16 cellular contexts compared by ENCODE assay signal in genomic region chr9:134320195-134320885, GRCh38. TPM values are rescaled to one million over a fixed set of nuclear protein-coding genes. Genes with fewer than 3 reads are reported as not detected.
A peak's percentile ranks its signal among the peaks of the same experiment; 100 is the strongest.
DNase-seq lines count a peak whose midpoint lies in the region; TF ChIP-seq lines count a peak whose summit lies in the region.
"Had no signal": no experiment of that assay in that cellular context is flagged by ENCODE, and none has a peak within 500 bp of the region (broad histone marks: within the 10 kb centered on the region; RNA-seq: fewer than 3 reads in every experiment).

No MANE protein-coding gene starts in this region.

- H3K4me2 ChIP-seq in neuronal stem cell (ENCODE audit: insufficient read depth, low read length, poor library complexity, severe bottlenecking): no peak overlapping the region

- H3K9ac ChIP-seq in NT2/D1 (ENCODE audit: insufficient read length, low read depth): peak overlapping the region; percentile 46
- peak overlapping the region; percentile 74 for H3K9ac ChIP-seq in neuronal stem cell (ENCODE audit: low read depth, low read length, poor library complexity)

- H3K4me3 ChIP-seq in NT2/D1 (ENCODE audit: insufficient read length, low read depth) (no peak overlapping the region), left ventricle myocardium inferior (no peak overlapping the region), neuronal stem cell (ENCODE audit: low read length in 2 of 2) (no peak overlapping the region), WERI-Rb-1 (ENCODE audit: low read depth, low read length) (no peak overlapping the region)
- H3K4me3 ChIP-seq: dorsolateral prefrontal cortex had no signal

- H3K18ac ChIP-seq in neuronal stem cell (ENCODE audit: low read length): peak overlapping the region; percentile 99

- H3K4me3 Mint-ChIP-seq in CD14-positive monocyte: no peak overlapping the region
- no peak overlapping the region for H3K4me3 Mint-ChIP-seq in activated CD4-positive, alpha-beta memory T cell treated with anti-CD3 and anti-CD28 coated beads for 36 hours
- H3K4me3 Mint-ChIP-seq: activated T-helper 17 cell treated with anti-CD3 and anti-CD28 coated beads, Interleukin-2, amount 50 U/mL, for 72 hours; T-helper 2 cell treated with Interferon-gamma antibody and Interleukin-4, amounts not matched to agents 5 μg/mL and 100 μg/mL, for 36 hours had no signal

- H3K36me3 ChIP-seq in NT2/D1 (ENCODE audit: insufficient read depth, insufficient read length, low read length) (no peaks in the 10 kb centered on the region), left ventricle myocardium inferior (no peaks in the 10 kb centered on the region), neuronal stem cell (replicated peaks in 1 of 2; ENCODE audit: control insufficient read depth in 2 of 2, insufficient read depth in 2 of 2, low read length in 2 of 2) (no peaks in the 10 kb centered on the region), WERI-Rb-1 (no peaks in the 10 kb centered on the region)
- H3K36me3 ChIP-seq: neutrophil had no signal

- H3K27me3 ChIP-seq in NT2/D1 (ENCODE audit: insufficient read depth, insufficient read length) (no peaks in the 10 kb centered on the region), left ventricle myocardium inferior (ENCODE audit: low read depth) (no peaks in the 10 kb centered on the region), neuronal stem cell (ENCODE audit: control insufficient read depth in 3 of 3, insufficient read depth in 3 of 3, low read depth in 1 of 3, low read length in 3 of 3) (peaks cover 0 to 18% (median 0%) of the 10 kb centered on the region in 3 experiments), WERI-Rb-1 (ENCODE audit: insufficient read depth, low read depth, severe bottlenecking) (no peaks in the 10 kb centered on the region)
- H3K27me3 ChIP-seq: dorsolateral prefrontal cortex had no signal

- peaks cover 47% of the 10 kb centered on the region for H3K4me1 ChIP-seq in NT2/D1 (ENCODE audit: insufficient read depth, insufficient read length)
- peaks cover 42% of the 10 kb centered on the region for H3K4me1 ChIP-seq in left ventricle myocardium inferior
- peaks cover 30 to 40% of the 10 kb centered on the region in 2 donors for H3K4me1 ChIP-seq in neuronal stem cell (ENCODE audit: control insufficient read depth in 2 of 2, insufficient read depth in 1 of 2, low read depth in 1 of 2, low read length in 2 of 2)

- peak overlapping the region; percentile 87 for H4K91ac ChIP-seq in neuronal stem cell (ENCODE audit: low read depth, low read length, poor library complexity)

- no peak overlapping the region for H2BK120ac ChIP-seq in neuronal stem cell (ENCODE audit: low read depth, low read length)

- no peaks in the 10 kb centered on the region for H3K79me1 ChIP-seq in neuronal stem cell (ENCODE audit: low read depth, low read length)

- peak overlapping the region; percentile 90 for H3K23ac ChIP-seq in neuronal stem cell (ENCODE audit: low read depth, low read length, poor library complexity)

- WGBS in neuronal stem cell (ENCODE audit: extremely low coverage in 2 of 2, insufficient read length in 2 of 2, insufficient replicate concordance in 1 of 2), 2 donors: no CpG with 5 or more reads among the region's 20 CpGs

- TF ChIP-seq CTCF in CD14-positive monocyte (IDR thresholded peaks at IDR 0.05): no peak
- TF ChIP-seq CTCF in left ventricle myocardium inferior (IDR thresholded peaks at IDR 0.05; ENCODE audit: borderline replicate concordance): no peak
- TF ChIP-seq CTCF in WERI-Rb-1 (IDR thresholded peaks at IDR 0.05; ENCODE audit: low read depth, low read length): no peak

- peak overlapping the region; percentile 19 for H2BK5ac ChIP-seq in neuronal stem cell (ENCODE audit: low read length)

- CTCF ChIA-PET in activated CD4-positive, alpha-beta memory T cell treated with anti-CD3 and anti-CD28 coated beads for 36 hours (lab: Charles Lee): no interaction called here

- DNase-seq in CD14-positive monocyte (ENCODE audit: low spot score) (peak; percentile 33), NT2/D1 (ENCODE audit: low read depth, low spot score) (no peak), left ventricle myocardium inferior (peak; percentile 11), neuronal stem cell (ENCODE audit: low spot score) (no peak), NCI-H187 (lab: John Stamatoyannopoulos, UW) (no peak), WERI-Rb-1 (no peak), DMS153 treated with DMSO at 0.1 percent for 48 hours (lab: John Stamatoyannopoulos, UW; ENCODE audit: unreplicated experiment) (no peak)
- no peak for DNase-seq in activated CD4-positive, alpha-beta memory T cell treated with anti-CD3 and anti-CD28 coated beads for 36 hours
- DNase-seq: activated CD4-positive, alpha-beta T cell treated with anti-CD3 and anti-CD28 coated beads, Interleukin-2, amount 50 U/mL, for 48 hours; dorsolateral prefrontal cortex; hypothalamus; NCI-H2029; NCI-H774 had no signal

- H2BK12ac ChIP-seq in neuronal stem cell (ENCODE audit: low read length): peak overlapping the region; percentile 99

- H4K8ac ChIP-seq in neuronal stem cell (ENCODE audit: low read depth, low read length): peak overlapping the region; percentile 88

- peaks cover 0 to 2% of the 10 kb centered on the region in 2 donors for H3K36me3 Mint-ChIP-seq in CD14-positive monocyte
- H3K36me3 Mint-ChIP-seq in activated CD4-positive, alpha-beta memory T cell treated with anti-CD3 and anti-CD28 coated beads for 36 hours: no peaks in the 10 kb centered on the region

- H3K4ac ChIP-seq in neuronal stem cell (ENCODE audit: low read length): no peak overlapping the region

- no peak overlapping the region for H3K27ac Mint-ChIP-seq in CD14-positive monocyte
- no peak overlapping the region for H3K27ac Mint-ChIP-seq in activated CD4-positive, alpha-beta memory T cell treated with anti-CD3 and anti-CD28 coated beads for 36 hours
- H3K27ac Mint-ChIP-seq: activated T-helper 17 cell treated with anti-CD3 and anti-CD28 coated beads, Interleukin-2, amount 50 U/mL, for 72 hours; T-helper 2 cell treated with Interferon-gamma antibody and Interleukin-4, amounts not matched to agents 5 μg/mL and 100 μg/mL, for 36 hours had no signal

- H2AFZ ChIP-seq in neuronal stem cell (ENCODE audit: low read length): peak overlapping the region; percentile 84

- H3K27ac ChIP-seq in left ventricle myocardium inferior (replicated peaks) (no peak overlapping the region), neuronal stem cell (replicated peaks; ENCODE audit: low read length) (peak overlapping the region; percentile 43), WERI-Rb-1 (no peak overlapping the region)
- H3K27ac ChIP-seq: neutrophil had no signal

- peak overlapping the region; percentile 96 for H3K14ac ChIP-seq in neuronal stem cell (ENCODE audit: low read length)

- peaks cover 32 to 55% (median 34%) of the 10 kb centered on the region in 3 donors for H3K27me3 Mint-ChIP-seq in CD14-positive monocyte (ENCODE audit: low read depth in 3 of 3)
- H3K27me3 Mint-ChIP-seq in activated CD4-positive, alpha-beta memory T cell treated with anti-CD3 and anti-CD28 coated beads for 36 hours: peaks cover 3% of the 10 kb centered on the region

- peak overlapping the region; percentile 87 for H2BK15ac ChIP-seq in neuronal stem cell (ENCODE audit: low read length)

- intact Hi-C loops in CD14-positive monocyte (cut with micrococcal nuclease) (loop anchor here (5.0 to 10.0 kb wide), 4 partner anchors 76 to 256 kb away; partner anchors contain the start of gene BRD3 (in 1 of the 2)), left ventricle myocardium inferior (cut with micrococcal nuclease) (no loop called here)
- intact Hi-C loops in activated CD4-positive, alpha-beta memory T cell treated with anti-CD3 and anti-CD28 coated beads for 36 hours (cut with micrococcal nuclease): no loop called here

- H3K4me1 Mint-ChIP-seq in CD14-positive monocyte: peaks cover 26% of the 10 kb centered on the region
- H3K4me1 Mint-ChIP-seq in activated CD4-positive, alpha-beta memory T cell treated with anti-CD3 and anti-CD28 coated beads for 36 hours (ENCODE audit: low read depth): peaks cover 6% of the 10 kb centered on the region

- H2AK5ac ChIP-seq in neuronal stem cell (ENCODE audit: low read depth, low read length): peak overlapping the region; percentile 93

- POLR2A ChIA-PET in activated CD4-positive, alpha-beta memory T cell treated with anti-CD3 and anti-CD28 coated beads for 36 hours (lab: Charles Lee): no interaction called here

- no peaks in the 10 kb centered on the region for H3K9me3 ChIP-seq in NT2/D1 (ENCODE audit: insufficient read depth, low read length)
- H3K9me3 ChIP-seq in left ventricle myocardium inferior (replicated peaks): no peaks in the 10 kb centered on the region
- H3K9me3 ChIP-seq in neuronal stem cell (replicated peaks in 1 of 2; ENCODE audit: control insufficient read depth in 2 of 2, insufficient read depth in 1 of 2, low read depth in 1 of 2, low read length in 2 of 2): peaks cover 0 to 2% of the 10 kb centered on the region in 2 donors
- H3K9me3 ChIP-seq in WERI-Rb-1 (ENCODE audit: severe bottlenecking): no peaks in the 10 kb centered on the region
- H3K9me3 ChIP-seq: neutrophil had no signal

- H3K9me3 Mint-ChIP-seq in CD14-positive monocyte: peaks cover 0 to 2% (median 0%) of the 10 kb centered on the region in 7 donors
- no peaks in the 10 kb centered on the region for H3K9me3 Mint-ChIP-seq in activated CD4-positive, alpha-beta memory T cell treated with anti-CD3 and anti-CD28 coated beads for 36 hours
- H3K9me3 Mint-ChIP-seq: activated T-helper 17 cell treated with anti-CD3 and anti-CD28 coated beads, Interleukin-2, amount 50 U/mL, for 72 hours; T-helper 2 cell treated with Interferon-gamma antibody and Interleukin-4, amounts not matched to agents 5 μg/mL and 100 μg/mL, for 36 hours had no signal

RNA-seq across cellular contexts. Expression of gene RXRA, which starts 5.9 kb away (rescaled TPM):
- polyA plus RNA-seq in CD14-positive monocyte: 10 to 100 TPM; 15.8 to 23.2 TPM
- 57.1 TPM for total RNA-seq in left ventricle myocardium inferior
- 36.1 TPM for polyA plus RNA-seq in neuronal stem cell (2013, experiment 1 of 2)
- 36.3 TPM for polyA plus RNA-seq in neuronal stem cell (2013, experiment 2 of 2)
- 10 to 100 TPM; 22.1 to 22.5 TPM for total RNA-seq in activated CD4-positive, alpha-beta memory T cell treated with anti-CD3 and anti-CD28 coated beads for 36 hours

Comparison
In these comparisons a context has a peak if more than half of its experiments do, and no peak if none do; other contexts are left out.
1. DNase-seq: peak in CD14-positive monocyte (single experiment) and left ventricle myocardium inferior (single experiment); none in NT2/D1 (single experiment), neuronal stem cell (single experiment), activated CD4-positive, alpha-beta memory T cell treated with anti-CD3 and anti-CD28 coated beads for 36 hours (single experiment), NCI-H187 (0 of 2), WERI-Rb-1 (single experiment) and DMS153 treated with DMSO at 0.1 percent for 48 hours (single experiment).
2. intact Hi-C loops: an anchor here in CD14-positive monocyte (5.0 to 10.0 kb wide); none called in left ventricle myocardium inferior and activated CD4-positive, alpha-beta memory T cell treated with anti-CD3 and anti-CD28 coated beads for 36 hours.